ENCODE assay signal across 2 cellular contexts in genomic region chr20:47286681-47287080, GRCh38.
TF ChIP-seq lines count a peak whose summit lies in the region.

No MANE protein-coding gene starts in this region.

TF ChIP-seq in HepG2, 621 proteins besides CTCF, POLR2A, EP300 and RAD21 (continued from another document):
- TF ChIP-seq HNF1B (CRISPR knock-in tag; IDR thresholded peaks at IDR 0.05) (0 out of 2 replicates have a peak, but pooled peaks have one; percentile 11), RBM22 (optimal IDR thresholded peaks at IDR 0.05; ENCODE audit: low read length) (peak; percentile 95), SKIL (CRISPR knock-in tag; IDR thresholded peaks at IDR 0.05; ENCODE audit: borderline replicate concordance) (no peak), SOX6 (IDR thresholded peaks at IDR 0.05) (no peak), SOX6 (CRISPR knock-in tag; IDR thresholded peaks at IDR 0.05) (no peak)

TF ChIP-seq in GM12878, 131 proteins besides CTCF, POLR2A, EP300 and RAD21 (continued from another document):
- TF ChIP-seq BCL3 (IDR thresholded peaks at IDR 0.05; ENCODE audit: borderline replicate concordance, insufficient read depth, low read depth, low read length, poor library complexity, severe bottlenecking) (no peak), HCFC1 (IDR thresholded peaks at IDR 0.05; ENCODE audit: low read length) (no peak), SMARCA5 (IDR thresholded peaks at IDR 0.05) (no peak), TCF3 (IDR thresholded peaks at IDR 0.05; ENCODE audit: borderline replicate concordance, insufficient read depth, low read depth, low read length) (no peak), SIX5 (IDR thresholded peaks at IDR 0.05; ENCODE audit: low read depth, low read length, severe bottlenecking) (no peak), NFIC (IDR thresholded peaks at IDR 0.05; ENCODE audit: low read depth, low read length) (no peak), RBBP5 (conservative IDR thresholded peaks at IDR 0.05) (no peak), CUX1 (IDR thresholded peaks at IDR 0.05; ENCODE audit: insufficient replicate concordance, low read depth, low read length) (no peak), CHD1 (IDR thresholded peaks at IDR 0.05; ENCODE audit: low read depth, low read length) (no peak), SIN3A (IDR thresholded peaks at IDR 0.05; ENCODE audit: low read depth, low read length) (no peak), BRCA1 (IDR thresholded peaks at IDR 0.05; ENCODE audit: low read depth, low read length) (no peak), ZNF384 (IDR thresholded peaks at IDR 0.05; ENCODE audit: borderline replicate concordance, low read depth, low read length) (no peak), ZNF217 (IDR thresholded peaks at IDR 0.05) (no peak), RB1 (IDR thresholded peaks at IDR 0.05; ENCODE audit: borderline replicate concordance) (no peak), HDAC6 (IDR thresholded peaks at IDR 0.05; ENCODE audit: unreplicated experiment) (no peak), TARDBP (IDR thresholded peaks at IDR 0.05; ENCODE audit: borderline replicate concordance) (no peak)
